8 cellular contexts compared by ENCODE assay signal in genomic region chr6:127992144-127992543, GRCh38.
"Had no signal": no experiment of that assay in that cellular context is flagged by ENCODE, and none has a peak within 500 bp of the region (broad histone marks: within the 10 kb centered on the region; RNA-seq: fewer than 3 reads in every experiment).

No MANE protein-coding gene starts in this region.

- H3K4me1 Mint-ChIP-seq: neural crest cell had no signal

- H3K9me3 Mint-ChIP-seq: neural crest cell had no signal

- DNase-seq: amniotic stem cell; body of pancreas; hypothalamus; kidney glomerular epithelial cell; pancreas; stimulated activated CD4-positive, alpha-beta T cell treated with anti-CD3 and anti-CD28 coated beads, Interleukin-2, amount 100 ng/mL, for 48 hours; T1000 had no signal

- H3K4me3 Mint-ChIP-seq: neural crest cell had no signal

- ATAC-seq: body of pancreas, pancreas had no signal
